In genomic region chr20:43959920-43960227, GRCh38 we compare ENCODE assay signal across 1 cellular context.
TF ChIP-seq lines count a peak whose summit lies in the region.

No MANE protein-coding gene starts in this region.

TF ChIP-seq in HepG2, 621 proteins besides CTCF, POLR2A, EP300 and RAD21:
- peak; percentile 9; the same call in 1 of the 2 replicates for TF ChIP-seq HNF1B (CRISPR knock-in tag; IDR thresholded peaks at IDR 0.05)
- TF ChIP-seq AKAP8 (CRISPR knock-in tag; IDR thresholded peaks at IDR 0.05): no peak
- no peak for TF ChIP-seq MED8 (CRISPR knock-in tag; IDR thresholded peaks at IDR 0.05; ENCODE audit: insufficient replicate concordance)
- no peak for TF ChIP-seq USF2 (IDR thresholded peaks at IDR 0.05; ENCODE audit: low read depth, low read length)
- no peak for TF ChIP-seq USF2 (CRISPR knock-in tag; IDR thresholded peaks at IDR 0.05; ENCODE audit: borderline replicate concordance)
- peak; percentile 91 for TF ChIP-seq ZNF629 (CRISPR knock-in tag; conservative IDR thresholded peaks at IDR 0.05)
